Comparison of ENCODE assay signal across 40 cellular contexts in the genomic region with DNA sequence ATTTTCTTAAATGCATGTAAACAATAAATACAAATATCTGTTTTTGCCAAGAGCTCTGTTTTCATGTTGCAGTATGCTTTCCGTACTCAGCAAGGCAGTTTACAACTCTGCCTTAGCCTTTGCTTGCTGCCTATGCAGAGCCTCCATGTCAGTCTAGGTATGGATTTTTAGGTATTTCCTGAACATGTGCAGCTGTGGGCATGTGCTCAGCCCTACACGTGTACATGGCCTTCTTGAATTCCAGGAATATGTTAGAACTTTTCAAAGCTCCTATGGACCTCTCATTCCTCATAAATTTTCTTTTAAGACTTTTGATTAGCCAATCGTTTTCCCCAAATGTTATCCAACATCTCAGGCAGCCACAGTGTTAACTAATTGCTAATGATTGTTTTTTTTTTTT.
"Had no signal": no experiment of that assay in that cellular context is flagged by ENCODE, and none has a peak within 500 bp of the region (broad histone marks: within the 10 kb centered on the region; RNA-seq: fewer than 3 reads in every experiment).

No MANE protein-coding gene starts in this region.

- H3K36me3 Mint-ChIP-seq: activated naive CD4-positive, alpha-beta T cell treated with anti-CD3 and anti-CD28 coated beads, Interleukin-2, amount 10 ng/mL, durations not matched to agents 7 days and 5 days; activated naive CD4-positive, alpha-beta T cell treated with anti-CD3 and anti-CD28 coated beads, Interleukin-2, amount 50 U/mL, for 24 hours; activated naive CD8-positive, alpha-beta T cell; activated naive CD8-positive, alpha-beta T cell treated with anti-CD3 and anti-CD28 coated beads, Interleukin-2, amount 10 ng/mL, durations not matched to agents 7 days and 5 days; brain had no signal

- H3K4me3 ChIP-seq: adrenal gland, ascending aorta, breast epithelium, cardiac muscle cell had no signal

- H3K27ac ChIP-seq: adrenal gland, ascending aorta, body of pancreas, brain microvascular endothelial cell, breast epithelium, cardiac muscle cell had no signal

- H3K4me1 ChIP-seq: adrenal gland, ascending aorta, body of pancreas, breast epithelium had no signal

- H3K9me3 Mint-ChIP-seq: activated naive CD4-positive, alpha-beta T cell treated with anti-CD3 and anti-CD28 coated beads, Interleukin-2, amount 10 ng/mL, durations not matched to agents 7 days and 5 days; activated naive CD4-positive, alpha-beta T cell treated with anti-CD3 and anti-CD28 coated beads, Interleukin-2, amount 50 U/mL, for 24 hours; activated naive CD8-positive, alpha-beta T cell treated with anti-CD3 and anti-CD28 coated beads, Interleukin-2, amount 50 U/mL, for 24 hours; activated T-cell treated with anti-CD3 and anti-CD28 coated beads, Interleukin-2, amount 50 U/mL, for 24 hours; activated T-cell treated with anti-CD3 and anti-CD28 coated beads, Interleukin-2, amount 50 U/mL, for 4 hours; activated T-helper 1 cell treated with anti-CD3 and anti-CD28 coated beads, Interleukin-12 subunit alpha, Interleukin-12 subunit beta, Interleukin-2, Interleukin-4 antibody, amounts not matched to agents 30 ng/mL and 10 ng/mL and 1 ng/mL, durations not matched to agents 14 hours and 24 hours and 36 hours; activated T-helper 2 cell treated with anti-CD3 and anti-CD28 coated beads, Interferon-gamma antibody, Interleukin-2, Interleukin-4, amounts not matched to agents 10 μg/mL and 5 μg/mL and 100 μg/mL, durations not matched to agents 14 hours and 24 hours and 36 hours; central memory CD8-positive, alpha-beta T cell had no signal

- H3K27ac Mint-ChIP-seq: activated naive CD4-positive, alpha-beta T cell treated with anti-CD3 and anti-CD28 coated beads for 36 hours; activated naive CD4-positive, alpha-beta T cell treated with anti-CD3 and anti-CD28 coated beads, Interleukin-2, amount 10 ng/mL, durations not matched to agents 7 days and 5 days; activated naive CD4-positive, alpha-beta T cell treated with anti-CD3 and anti-CD28 coated beads, Interleukin-2, amount 50 U/mL, for 24 hours; activated naive CD4-positive, alpha-beta T cell treated with anti-CD3 and anti-CD28 coated beads, Interleukin-2, amount 50 U/mL, for 72 hours; activated naive CD8-positive, alpha-beta T cell; activated naive CD8-positive, alpha-beta T cell treated with anti-CD3 and anti-CD28 coated beads for 36 hours; activated naive CD8-positive, alpha-beta T cell treated with anti-CD3 and anti-CD28 coated beads, Interleukin-2, amount 10 ng/mL, durations not matched to agents 7 days and 5 days; activated naive CD8-positive, alpha-beta T cell treated with anti-CD3 and anti-CD28 coated beads, Interleukin-2, amount 50 U/mL, for 24 hours; activated T-cell treated with anti-CD3 and anti-CD28 coated beads, Interleukin-2, amount 50 U/mL, for 24 hours; activated T-cell treated with anti-CD3 and anti-CD28 coated beads, Interleukin-2, amount 50 U/mL, for 72 hours; activated T-helper 1 cell treated with anti-CD3 and anti-CD28 coated beads, Interleukin-12 subunit alpha, Interleukin-12 subunit beta, Interleukin-2, Interleukin-4 antibody, amounts not matched to agents 30 ng/mL and 10 ng/mL and 1 ng/mL, durations not matched to agents 14 hours and 24 hours and 36 hours; activated T-helper 17 cell treated with anti-CD3 and anti-CD28 coated beads, Interleukin-2, amount 50 U/mL, for 72 hours; activated T-helper 2 cell treated with anti-CD3 and anti-CD28 coated beads, Interferon-gamma antibody, Interleukin-2, Interleukin-4, amounts not matched to agents 10 μg/mL and 5 μg/mL and 100 μg/mL, durations not matched to agents 14 hours and 24 hours and 36 hours; brain had no signal

- ATAC-seq: activated naive CD4-positive, alpha-beta T cell treated with anti-CD3 and anti-CD28 coated beads, Interleukin-2, amount 50 U/mL, for 72 hours; activated naive CD8-positive, alpha-beta T cell treated with anti-CD3 and anti-CD28 coated beads, Interleukin-2, amount 50 U/mL, for 24 hours; activated T-cell treated with anti-CD3 and anti-CD28 coated beads, Interleukin-2, amount 50 U/mL, for 4 hours; activated T-cell treated with anti-CD3 and anti-CD28 coated beads, Interleukin-2, amount 50 U/mL, for 72 hours; activated T-helper 17 cell treated with anti-CD3 and anti-CD28 coated beads, Interleukin-2, amount 50 U/mL, for 72 hours; body of pancreas had no signal

- FAIRE-seq: astrocyte, bronchial epithelial cell had no signal

- H3K27me3 Mint-ChIP-seq: activated naive CD4-positive, alpha-beta T cell treated with anti-CD3 and anti-CD28 coated beads, Interleukin-2, amount 10 ng/mL, durations not matched to agents 7 days and 5 days; brain had no signal

- H3K27me3 ChIP-seq: adrenal gland, ascending aorta, body of pancreas, brain microvascular endothelial cell, breast epithelium, cardiac muscle cell had no signal

- DNase-seq: activated effector memory CD4-positive, alpha-beta T cell treated with anti-CD3 and anti-CD28 coated beads, Interleukin-2, amount 50 U/mL, for 16 hours; activated effector memory CD4-positive, alpha-beta T cell treated with Interleukin-2 at 50 U/mL for 16 hours; activated gamma-delta T cell; activated gamma-delta T cell treated with Interleukin-2 at 50 U/mL for 16 hours; activated naive CD4-positive, alpha-beta T cell; activated naive CD4-positive, alpha-beta T cell treated with anti-CD3 and anti-CD28 coated beads for 36 hours; activated naive CD4-positive, alpha-beta T cell treated with anti-CD3 and anti-CD28 coated beads, Interleukin-2, amount 10 ng/mL, durations not matched to agents 7 days and 5 days; activated naive CD4-positive, alpha-beta T cell treated with anti-CD3 and anti-CD28 coated beads, Interleukin-2, amount 50 U/mL, for 16 hours; activated naive CD4-positive, alpha-beta T cell treated with Interleukin-2 at 50 U/mL for 16 hours; activated naive CD8-positive, alpha-beta T cell treated with anti-CD3 and anti-CD28 coated beads for 36 hours; activated naive CD8-positive, alpha-beta T cell treated with anti-CD3 and anti-CD28 coated beads, Interleukin-2, amount 10 ng/mL, durations not matched to agents 7 days and 5 days; activated naive CD8-positive, alpha-beta T cell treated with anti-CD3 and anti-CD28 coated beads, Interleukin-2, amount 50 U/mL, for 24 hours; activated T-cell treated with anti-CD3 and anti-CD28 coated beads, Interleukin-2, amount 50 U/mL, for 1 hour; activated T-cell treated with anti-CD3 and anti-CD28 coated beads, Interleukin-2, amount 50 U/mL, for 24 hours; activated T-cell treated with anti-CD3 and anti-CD28 coated beads, Interleukin-2, amount 50 U/mL, for 4 hours; activated T-cell treated with anti-CD3 and anti-CD28 coated beads, Interleukin-2, amount 50 U/mL, for 48 hours; activated T-cell treated with anti-CD3 and anti-CD28 coated beads, Interleukin-2, amount 50 U/mL, for 72 hours; adrenal gland; amniotic stem cell; amygdala; anterior cingulate cortex; aorta; body of pancreas; brain microvascular endothelial cell; caudate nucleus; central memory CD4-positive, alpha-beta T cell; cerebellar nuclear complex had no signal

- H3K36me3 ChIP-seq: adrenal gland, ascending aorta, brain microvascular endothelial cell, breast epithelium, cardiac muscle cell had no signal

- H3K4me3 Mint-ChIP-seq: activated naive CD4-positive, alpha-beta T cell treated with anti-CD3 and anti-CD28 coated beads for 36 hours; activated naive CD4-positive, alpha-beta T cell treated with anti-CD3 and anti-CD28 coated beads, Interleukin-2, amount 10 ng/mL, durations not matched to agents 7 days and 5 days; activated naive CD4-positive, alpha-beta T cell treated with anti-CD3 and anti-CD28 coated beads, Interleukin-2, amount 50 U/mL, for 24 hours; activated naive CD8-positive, alpha-beta T cell; activated naive CD8-positive, alpha-beta T cell treated with anti-CD3 and anti-CD28 coated beads for 36 hours; activated naive CD8-positive, alpha-beta T cell treated with anti-CD3 and anti-CD28 coated beads, Interleukin-2, amount 10 ng/mL, durations not matched to agents 7 days and 5 days; activated naive CD8-positive, alpha-beta T cell treated with anti-CD3 and anti-CD28 coated beads, Interleukin-2, amount 50 U/mL, for 24 hours; activated T-cell treated with anti-CD3 and anti-CD28 coated beads, Interleukin-2, amount 50 U/mL, for 24 hours; activated T-cell treated with anti-CD3 and anti-CD28 coated beads, Interleukin-2, amount 50 U/mL, for 4 hours; activated T-cell treated with anti-CD3 and anti-CD28 coated beads, Interleukin-2, amount 50 U/mL, for 72 hours; activated T-helper 1 cell treated with anti-CD3 and anti-CD28 coated beads, Interleukin-12 subunit alpha, Interleukin-12 subunit beta, Interleukin-2, Interleukin-4 antibody, amounts not matched to agents 30 ng/mL and 10 ng/mL and 1 ng/mL, durations not matched to agents 14 hours and 24 hours and 36 hours; activated T-helper 17 cell treated with anti-CD3 and anti-CD28 coated beads, Interleukin-2, amount 50 U/mL, for 72 hours; brain; central memory CD8-positive, alpha-beta T cell had no signal

- H3K4me1 Mint-ChIP-seq: activated naive CD4-positive, alpha-beta T cell treated with anti-CD3 and anti-CD28 coated beads, Interleukin-2, amount 10 ng/mL, durations not matched to agents 7 days and 5 days; activated naive CD4-positive, alpha-beta T cell treated with anti-CD3 and anti-CD28 coated beads, Interleukin-2, amount 50 U/mL, for 24 hours; activated naive CD8-positive, alpha-beta T cell treated with anti-CD3 and anti-CD28 coated beads for 36 hours; activated naive CD8-positive, alpha-beta T cell treated with anti-CD3 and anti-CD28 coated beads, Interleukin-2, amount 10 ng/mL, durations not matched to agents 7 days and 5 days; activated naive CD8-positive, alpha-beta T cell treated with anti-CD3 and anti-CD28 coated beads, Interleukin-2, amount 50 U/mL, for 24 hours; activated T-helper 17 cell treated with anti-CD3 and anti-CD28 coated beads, Interleukin-2, amount 50 U/mL, for 72 hours; brain; central memory CD8-positive, alpha-beta T cell had no signal

- H3K9me3 ChIP-seq: adrenal gland, ascending aorta, body of pancreas, breast epithelium had no signal
